Comparison of ENCODE assay signal across 14 cellular contexts in the genomic region with DNA sequence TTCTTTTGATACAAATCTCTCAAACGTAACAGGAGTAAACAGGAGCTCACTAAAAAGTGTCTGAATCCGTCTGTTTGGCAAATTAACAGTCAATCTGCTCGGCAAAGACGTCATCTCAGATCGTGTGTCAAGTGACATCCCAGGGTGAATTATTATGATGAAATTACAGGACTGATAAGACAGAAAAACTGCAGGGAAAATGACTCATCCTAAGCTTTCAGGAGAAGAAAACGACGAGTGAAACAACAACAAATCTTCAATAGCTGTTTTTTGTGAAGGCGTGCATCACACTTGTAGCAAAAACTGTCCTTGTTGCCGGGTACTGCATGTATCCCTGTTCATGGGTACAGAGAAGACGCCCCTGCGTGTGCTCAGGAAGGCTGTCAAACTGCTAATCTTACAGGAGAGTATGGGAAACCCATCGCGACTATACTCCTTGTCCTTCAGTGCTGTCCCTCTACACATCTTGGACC. TPM values are rescaled to one million over a fixed set of nuclear protein-coding genes. Genes with fewer than 3 reads are reported as not detected.
DNase-seq lines count a peak whose midpoint lies in the region; ATAC-seq and TF ChIP-seq lines count a peak whose summit lies in the region.
"Had no signal": no experiment of that assay in that cellular context is flagged by ENCODE, and none has a peak within 500 bp of the region (broad histone marks: within the 10 kb centered on the region; RNA-seq: fewer than 3 reads in every experiment).

No MANE protein-coding gene starts in this region.

- no peak for ATAC-seq in HG03439 (IDR thresholded peaks at IDR 0.05; ENCODE audit: unreplicated experiment)
- ATAC-seq in GM19397 (IDR thresholded peaks at IDR 0.05; ENCODE audit: unreplicated experiment): no peak

- H3K9me3 ChIP-seq in tibial artery: no peaks in the 10 kb centered on the region

- H3K9ac ChIP-seq in rectal smooth muscle tissue (ENCODE audit: low read length): no peak overlapping the region

- H3K27ac ChIP-seq in rectal smooth muscle tissue (ENCODE audit: low read depth, low read length): peak overlapping the region; percentile 33
- H3K27ac ChIP-seq in tibial artery: no peak overlapping the region

- H3K36me3 ChIP-seq in rectal smooth muscle tissue (ENCODE audit: control insufficient read depth, insufficient read depth, low read length): no peaks in the 10 kb centered on the region
- H3K36me3 ChIP-seq in tibial artery: no peaks in the 10 kb centered on the region

- intact Hi-C loops in tibial artery (cut with DNase I; ENCODE audit: low total_unique reads): no loop called here

- H3K4me3 ChIP-seq in fibroblast of mammary gland (ENCODE audit: control insufficient read depth, low read depth, low read length) (peak overlapping the region; percentile 6), rectal smooth muscle tissue (ENCODE audit: low read length) (no peak overlapping the region), tibial artery (no peak overlapping the region)

- peaks cover 19% of the 10 kb centered on the region for H3K4me1 ChIP-seq in rectal smooth muscle tissue (ENCODE audit: control insufficient read depth, insufficient read depth, low read length)
- no peaks in the 10 kb centered on the region for H3K4me1 ChIP-seq in tibial artery

- H3K27me3 ChIP-seq in rectal smooth muscle tissue (ENCODE audit: control insufficient read depth, insufficient read depth, low read length) (no peaks in the 10 kb centered on the region), tibial artery (no peaks in the 10 kb centered on the region)

- DNase-seq in DMS 273 (lab: John Stamatoyannopoulos, UW; ENCODE audit: unreplicated experiment) (peak; percentile 79), RPMI7951 (ENCODE audit: low read depth) (peak; percentile 21), fibroblast of mammary gland (ENCODE audit: low read depth) (peak; percentile 90), CD1c-positive myeloid dendritic cell (ENCODE audit: extremely low spot score) (no peak), tibial artery (no peak)
- DNase-seq: activated CD4-positive, alpha-beta T cell treated with anti-CD3 and anti-CD28 coated beads, Interleukin-2, amount 50 U/mL, for 48 hours; central memory CD4-positive, alpha-beta T cell; Kasumi-1; NCI-H2107; stimulated activated CD8-positive, alpha-beta memory T cell treated with anti-CD3 and anti-CD28 coated beads, Interleukin-4, amount 100 ng/mL, for 48 hours had no signal

- TF ChIP-seq CTCF in fibroblast of mammary gland (conservative IDR thresholded peaks at IDR 0.05; ENCODE audit: control insufficient read depth, insufficient read depth, low read depth, low read length): no peak
- TF ChIP-seq CTCF in tibial artery (IDR thresholded peaks at IDR 0.05): no peak

RNA-seq across cellular contexts. Expression of gene EPB41L3, which starts 24.9 kb away (rescaled TPM):
- 5.8 and 6.4 TPM in 2 replicates for total RNA-seq in RPMI7951 (2014; rRNA removed; shearing (Covaris generic))
- total RNA-seq: OCI-LY7 had no signal

Comparison
In these comparisons a context has a peak if more than half of its experiments do, and no peak if none do; other contexts are left out.
1. DNase-seq: peak in DMS 273 (single experiment), RPMI7951 (single experiment) and fibroblast of mammary gland (single experiment); none in CD1c-positive myeloid dendritic cell (single experiment) and tibial artery (0 of 2).